Comparison of ENCODE assay signal across 29 cellular contexts in genomic region chr9:73441223-73441622, GRCh38.
"Had no signal": no experiment of that assay in that cellular context is flagged by ENCODE, and none has a peak within 500 bp of the region (broad histone marks: within the 10 kb centered on the region; RNA-seq: fewer than 3 reads in every experiment).

No MANE protein-coding gene starts in this region.

- H3K4me3 ChIP-seq: coronary artery, esophagus squamous epithelium, lung, mucosa of descending colon, psoas muscle, skin epidermis, spleen, testis, tibial artery had no signal

- ATAC-seq: left lobe of liver; mucosa of descending colon; natural killer cell treated with Interleukin-12 subunit alpha and Interleukin-12 subunit beta and Interleukin-15 and Interleukin-18, amount 100 ng/mL, for 72 hours; psoas muscle; right cardiac atrium; stimulated activated memory B cell treated with anti-CD40 and anti-IgM and Interleukin-4, amounts not matched to agents 10 μg/mL and 1 μg/mL and 100 μg/mL, for 72 hours; stimulated activated naive CD8-positive, alpha-beta T cell treated with anti-CD3 and anti-CD28 coated beads, Interleukin-15, Interleukin-2, amounts not matched to agents 100 U/mL and 50 U/mL, for 24 hours had no signal

- H3K4me1 ChIP-seq: esophagus squamous epithelium, psoas muscle, spleen, testis had no signal

- H3K27ac Mint-ChIP-seq: memory B cell; mesothelial cell of epicardium; natural killer cell treated with Interleukin-12 subunit alpha and Interleukin-12 subunit beta and Interleukin-15 and Interleukin-18, amount 100 ng/mL, for 72 hours; stimulated activated memory B cell treated with anti-CD40 and anti-IgM and Interleukin-4, amounts not matched to agents 10 μg/mL and 1 μg/mL and 100 μg/mL, for 72 hours; type B pancreatic cell had no signal

- H3K4me1 Mint-ChIP-seq: memory B cell; naive B cell; stimulated activated memory B cell treated with anti-CD40 and anti-IgM and Interleukin-4, amounts not matched to agents 10 μg/mL and 1 μg/mL and 100 μg/mL, for 72 hours had no signal

- H3K9me3 Mint-ChIP-seq: memory B cell, mesothelial cell of epicardium, naive B cell, type B pancreatic cell had no signal

- FAIRE-seq: endometrium, keratinocyte had no signal

- H3K9me3 ChIP-seq: esophagus squamous epithelium, mucosa of descending colon, psoas muscle, spleen, testis, tibial artery had no signal

- H3K27me3 ChIP-seq: esophagus squamous epithelium, spleen, testis, tibial artery had no signal

- H3K27me3 Mint-ChIP-seq: memory B cell; naive B cell; natural killer cell treated with Interleukin-12 subunit alpha and Interleukin-12 subunit beta and Interleukin-15 and Interleukin-18, amount 100 ng/mL, for 72 hours; stimulated activated memory B cell treated with anti-CD40 and anti-IgM and Interleukin-4, amounts not matched to agents 10 μg/mL and 1 μg/mL and 100 μg/mL, for 72 hours; type B pancreatic cell had no signal

- DNase-seq: dermis blood vessel endothelial cell; effector memory CD4-positive, alpha-beta T cell; erythroblast; esophagus squamous epithelium; foreskin melanocyte; hypothalamus; mucosa of descending colon; naive B cell; nucleus accumbens; psoas muscle; right cardiac atrium; spleen; stimulated activated CD4-positive, alpha-beta T cell treated with anti-CD3 and anti-CD28 coated beads, Interleukin-4, amount 100 ng/mL, for 4 hours; stimulated activated naive CD8-positive, alpha-beta T cell treated with anti-CD3 and anti-CD28 coated beads, Interleukin-15, Interleukin-2, amounts not matched to agents 100 U/mL and 50 U/mL, for 24 hours; substantia nigra; testis; tibial artery had no signal

- H3K36me3 ChIP-seq: esophagus squamous epithelium, spleen, tibial artery had no signal

- H3K36me3 Mint-ChIP-seq: memory B cell; mesothelial cell of epicardium; naive B cell; natural killer cell treated with Interleukin-12 subunit alpha and Interleukin-12 subunit beta and Interleukin-15 and Interleukin-18, amount 100 ng/mL, for 72 hours; stimulated activated memory B cell treated with anti-CD40 and anti-IgM and Interleukin-4, amounts not matched to agents 10 μg/mL and 1 μg/mL and 100 μg/mL, for 72 hours; type B pancreatic cell had no signal

- H3K27ac ChIP-seq: coronary artery, esophagus squamous epithelium, psoas muscle, skin epidermis, spleen, testis, tibial artery had no signal

- H3K4me3 Mint-ChIP-seq: memory B cell; mesothelial cell of epicardium; naive B cell; natural killer cell treated with Interleukin-12 subunit alpha and Interleukin-12 subunit beta and Interleukin-15 and Interleukin-18, amount 100 ng/mL, for 72 hours; neural crest cell; stimulated activated memory B cell treated with anti-CD40 and anti-IgM and Interleukin-4, amounts not matched to agents 10 μg/mL and 1 μg/mL and 100 μg/mL, for 72 hours; type B pancreatic cell had no signal
